1 cellular context compared by ENCODE assay signal in the genomic region with DNA sequence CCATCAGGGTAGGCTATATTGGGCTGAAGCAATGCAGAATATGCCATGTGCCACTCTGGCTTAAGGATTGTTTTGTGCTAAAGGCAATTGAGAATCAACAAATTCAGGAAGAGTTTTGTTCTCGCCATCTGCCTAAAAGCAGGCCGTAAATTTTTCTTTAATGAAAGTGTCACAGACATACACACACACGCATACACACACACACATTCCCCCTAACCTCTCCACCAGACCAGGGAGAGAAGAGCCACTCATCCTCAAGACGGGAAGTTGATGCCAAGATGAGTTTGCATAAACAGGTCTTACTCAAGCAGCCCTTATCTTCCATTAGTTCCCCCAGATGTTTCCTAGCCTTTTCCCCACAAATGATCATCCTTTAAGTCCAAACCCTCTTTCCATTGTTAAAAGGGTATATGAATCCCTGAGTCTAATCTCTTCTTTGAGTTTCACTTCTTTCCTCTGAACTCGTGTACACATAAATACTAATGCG.
TF ChIP-seq lines count a peak whose summit lies in the region.

No MANE protein-coding gene starts in this region.

TF ChIP-seq in K562, 482 proteins besides CTCF, POLR2A, EP300 and RAD21 (continued from another document and continues in another):
- TF ChIP-seq ZNF165 (CRISPR knock-in tag; IDR thresholded peaks at IDR 0.05; ENCODE audit: borderline replicate concordance) (no peak), SMARCE1 (IDR thresholded peaks at IDR 0.05) (peak; percentile 86), IRF2 (CRISPR knock-in tag; IDR thresholded peaks at IDR 0.05) (no peak), RBM39 (optimal IDR thresholded peaks at IDR 0.05; ENCODE audit: low read depth, low read length) (no peak), PHTF2 (CRISPR knock-in tag; IDR thresholded peaks at IDR 0.05) (no peak), BCOR (IDR thresholded peaks at IDR 0.05) (no peak), GATA2 (CRISPR knock-in tag; IDR thresholded peaks at IDR 0.05) (no peak; the same call in 1 of the 2 replicates), ZNF239 (CRISPR knock-in tag; IDR thresholded peaks at IDR 0.05) (no peak), TAF9B (IDR thresholded peaks at IDR 0.05; ENCODE audit: partially characterized antibody) (no peak), RFX5 (IDR thresholded peaks at IDR 0.05; ENCODE audit: low read depth, low read length) (no peak), ZFX (CRISPR knock-in tag; IDR thresholded peaks at IDR 0.05) (no peak), CBFA2T2 (conservative IDR thresholded peaks at IDR 0.05) (peak; percentile 69; the same call in 1 of the 2 replicates), BRCA1 (IDR thresholded peaks at IDR 0.05) (no peak), BRCA1 (CRISPR knock-in tag; IDR thresholded peaks at IDR 0.05) (no peak), KAT7 (CRISPR knock-in tag; IDR thresholded peaks at IDR 0.05; ENCODE audit: borderline replicate concordance) (no peak), ZNF444 (CRISPR knock-in tag; IDR thresholded peaks at IDR 0.05) (no peak), POLR2G (IDR thresholded peaks at IDR 0.05; ENCODE audit: low read depth, low read length) (no peak), RBM14 (IDR thresholded peaks at IDR 0.05; ENCODE audit: borderline replicate concordance, insufficient read depth, low read depth, low read length) (no peak), SIN3B (IDR thresholded peaks at IDR 0.05; ENCODE audit: low read depth) (no peak), CXXC5 (CRISPR knock-in tag; IDR thresholded peaks at IDR 0.05) (peak; percentile 53), ZNF561 (CRISPR knock-in tag; conservative IDR thresholded peaks at IDR 0.05) (no peak), DMBX1 (CRISPR knock-in tag; IDR thresholded peaks at IDR 0.05; ENCODE audit: borderline replicate concordance) (no peak), SMARCA5 (IDR thresholded peaks at IDR 0.05) (no peak; the same call in 1 of the 2 replicates), BCL6 (CRISPR knock-in tag; IDR thresholded peaks at IDR 0.05) (no peak), RBM15 (IDR thresholded peaks at IDR 0.05; ENCODE audit: insufficient read depth, low read length) (no peak), CREBBP (IDR thresholded peaks at IDR 0.05; ENCODE audit: low read depth, low read length) (no peak), ZNF584 (CRISPR knock-in tag; IDR thresholded peaks at IDR 0.05; ENCODE audit: low read depth) (no peak), HMGN3 (IDR thresholded peaks at IDR 0.05; ENCODE audit: borderline replicate concordance, extremely low read depth, insufficient read length, low read depth, low read length) (no peak), ETV1 (tag; conservative IDR thresholded peaks at IDR 0.05; ENCODE audit: low read depth) (peak; percentile 42)
- TF ChIP-seq, protein P1, sequence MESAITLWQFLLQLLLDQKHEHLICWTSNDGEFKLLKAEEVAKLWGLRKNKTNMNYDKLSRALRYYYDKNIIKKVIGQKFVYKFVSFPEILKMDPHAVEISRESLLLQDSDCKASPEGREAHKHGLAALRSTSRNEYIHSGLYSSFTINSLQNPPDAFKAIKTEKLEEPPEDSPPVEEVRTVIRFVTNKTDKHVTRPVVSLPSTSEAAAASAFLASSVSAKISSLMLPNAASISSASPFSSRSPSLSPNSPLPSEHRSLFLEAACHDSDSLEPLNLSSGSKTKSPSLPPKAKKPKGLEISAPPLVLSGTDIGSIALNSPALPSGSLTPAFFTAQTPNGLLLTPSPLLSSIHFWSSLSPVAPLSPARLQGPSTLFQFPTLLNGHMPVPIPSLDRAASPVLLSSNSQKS (CRISPR knock-in tag; IDR thresholded peaks at IDR 0.05): no peak
- TF ChIP-seq, protein P2, sequence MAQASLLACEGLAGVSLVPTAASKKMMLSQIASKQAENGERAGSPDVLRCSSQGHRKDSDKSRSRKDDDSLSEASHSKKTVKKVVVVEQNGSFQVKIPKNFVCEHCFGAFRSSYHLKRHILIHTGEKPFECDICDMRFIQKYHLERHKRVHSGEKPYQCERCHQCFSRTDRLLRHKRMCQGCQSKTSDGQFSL (CRISPR knock-in tag; IDR thresholded peaks at IDR 0.05): no peak
- TF ChIP-seq, protein P2 (tag; IDR thresholded peaks at IDR 0.05): peak in 1 of 2 experiments; percentile 76; a peak in 1 of 4 replicates
- TF ChIP-seq, protein P3, sequence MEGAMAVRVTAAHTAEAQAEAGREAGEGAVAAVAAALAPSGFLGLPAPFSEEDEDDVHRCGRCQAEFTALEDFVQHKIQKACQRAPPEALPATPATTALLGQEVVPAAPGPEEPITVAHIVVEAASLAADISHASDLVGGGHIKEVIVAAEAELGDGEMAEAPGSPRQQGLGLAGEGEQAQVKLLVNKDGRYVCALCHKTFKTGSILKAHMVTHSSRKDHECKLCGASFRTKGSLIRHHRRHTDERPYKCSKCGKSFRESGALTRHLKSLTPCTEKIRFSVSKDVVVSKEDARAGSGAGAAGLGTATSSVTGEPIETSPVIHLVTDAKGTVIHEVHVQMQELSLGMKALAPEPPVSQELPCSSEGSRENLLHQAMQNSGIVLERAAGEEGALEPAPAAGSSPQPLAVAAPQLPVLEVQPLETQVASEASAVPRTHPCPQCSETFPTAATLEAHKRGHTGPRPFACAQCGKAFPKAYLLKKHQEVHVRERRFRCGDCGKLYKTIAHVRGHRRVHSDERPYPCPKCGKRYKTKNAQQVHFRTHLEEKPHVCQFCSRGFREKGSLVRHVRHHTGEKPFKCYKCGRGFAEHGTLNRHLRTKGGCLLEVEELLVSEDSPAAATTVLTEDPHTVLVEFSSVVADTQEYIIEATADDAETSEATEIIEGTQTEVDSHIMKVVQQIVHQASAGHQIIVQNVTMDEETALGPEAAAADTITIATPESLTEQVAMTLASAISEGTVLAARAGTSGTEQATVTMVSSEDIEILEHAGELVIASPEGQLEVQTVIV (CRISPR knock-in tag; IDR thresholded peaks at IDR 0.05; ENCODE audit: borderline replicate concordance): no peak
- TF ChIP-seq, protein P4, sequence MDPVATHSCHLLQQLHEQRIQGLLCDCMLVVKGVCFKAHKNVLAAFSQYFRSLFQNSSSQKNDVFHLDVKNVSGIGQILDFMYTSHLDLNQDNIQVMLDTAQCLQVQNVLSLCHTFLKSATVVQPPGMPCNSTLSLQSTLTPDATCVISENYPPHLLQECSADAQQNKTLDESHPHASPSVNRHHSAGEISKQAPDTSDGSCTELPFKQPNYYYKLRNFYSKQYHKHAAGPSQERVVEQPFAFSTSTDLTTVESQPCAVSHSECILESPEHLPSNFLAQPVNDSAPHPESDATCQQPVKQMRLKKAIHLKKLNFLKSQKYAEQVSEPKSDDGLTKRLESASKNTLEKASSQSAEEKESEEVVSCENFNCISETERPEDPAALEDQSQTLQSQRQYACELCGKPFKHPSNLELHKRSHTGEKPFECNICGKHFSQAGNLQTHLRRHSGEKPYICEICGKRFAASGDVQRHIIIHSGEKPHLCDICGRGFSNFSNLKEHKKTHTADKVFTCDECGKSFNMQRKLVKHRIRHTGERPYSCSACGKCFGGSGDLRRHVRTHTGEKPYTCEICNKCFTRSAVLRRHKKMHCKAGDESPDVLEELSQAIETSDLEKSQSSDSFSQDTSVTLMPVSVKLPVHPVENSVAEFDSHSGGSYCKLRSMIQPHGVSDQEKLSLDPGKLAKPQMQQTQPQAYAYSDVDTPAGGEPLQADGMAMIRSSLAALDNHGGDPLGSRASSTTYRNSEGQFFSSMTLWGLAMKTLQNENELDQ (CRISPR knock-in tag; IDR thresholded peaks at IDR 0.05; ENCODE audit: borderline replicate concordance): no peak
- TF ChIP-seq, protein P5, sequence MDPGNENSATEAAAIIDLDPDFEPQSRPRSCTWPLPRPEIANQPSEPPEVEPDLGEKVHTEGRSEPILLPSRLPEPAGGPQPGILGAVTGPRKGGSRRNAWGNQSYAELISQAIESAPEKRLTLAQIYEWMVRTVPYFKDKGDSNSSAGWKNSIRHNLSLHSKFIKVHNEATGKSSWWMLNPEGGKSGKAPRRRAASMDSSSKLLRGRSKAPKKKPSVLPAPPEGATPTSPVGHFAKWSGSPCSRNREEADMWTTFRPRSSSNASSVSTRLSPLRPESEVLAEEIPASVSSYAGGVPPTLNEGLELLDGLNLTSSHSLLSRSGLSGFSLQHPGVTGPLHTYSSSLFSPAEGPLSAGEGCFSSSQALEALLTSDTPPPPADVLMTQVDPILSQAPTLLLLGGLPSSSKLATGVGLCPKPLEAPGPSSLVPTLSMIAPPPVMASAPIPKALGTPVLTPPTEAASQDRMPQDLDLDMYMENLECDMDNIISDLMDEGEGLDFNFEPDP (CRISPR knock-in tag; IDR thresholded peaks at IDR 0.05): no peak
- TF ChIP-seq, protein P6, sequence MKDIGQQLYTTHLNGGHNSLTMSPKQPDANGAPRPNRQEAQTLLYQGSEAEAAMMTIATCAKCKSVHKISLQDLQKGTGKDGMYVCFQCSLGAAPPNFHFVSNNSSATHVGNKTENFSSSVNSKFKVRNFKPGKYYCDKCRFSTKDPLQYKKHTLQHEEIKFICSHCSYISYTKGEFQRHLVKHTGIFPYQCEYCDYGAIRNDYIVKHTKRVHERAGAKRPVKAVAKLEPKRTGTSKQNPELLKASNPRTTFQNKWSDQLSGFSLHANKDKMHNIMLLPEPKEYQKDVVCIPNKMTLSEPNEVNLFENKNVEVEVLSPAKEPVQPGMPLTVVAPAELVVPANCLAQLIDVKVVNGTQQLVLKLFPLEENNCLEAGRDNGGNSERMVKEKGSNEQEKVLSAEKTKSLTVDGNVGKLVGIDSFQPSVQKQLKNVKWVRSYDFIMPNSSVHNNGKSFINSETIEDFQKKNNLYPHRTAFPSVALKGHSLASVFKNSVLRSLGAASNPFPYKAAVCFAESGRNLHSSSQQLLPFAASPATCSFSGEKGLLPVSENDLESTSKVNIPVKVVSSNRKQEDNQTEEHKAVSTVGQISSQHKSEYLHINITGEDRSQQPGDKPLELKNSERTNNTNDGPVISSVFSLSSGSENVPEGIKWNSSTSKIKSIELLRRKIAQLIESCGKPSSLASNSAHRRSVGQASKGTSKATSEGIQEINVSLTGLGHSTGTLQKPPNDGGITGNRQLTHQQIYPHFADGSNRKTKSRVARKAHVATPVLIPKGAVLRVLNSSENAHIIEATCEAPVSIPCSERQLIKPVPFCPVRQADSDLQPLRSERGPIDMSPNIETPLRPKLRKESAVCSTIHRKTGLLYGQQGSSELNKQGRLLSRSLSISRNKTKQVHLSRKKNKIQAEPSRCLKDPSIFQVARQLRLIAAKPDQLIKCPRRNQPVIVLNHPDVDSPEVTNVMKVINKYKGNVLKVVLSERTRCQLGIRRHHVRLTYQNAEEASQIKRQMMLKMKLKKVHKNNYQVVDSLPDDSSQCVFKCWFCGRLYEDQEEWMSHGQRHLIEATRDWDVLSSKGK (CRISPR knock-in tag; IDR thresholded peaks at IDR 0.05): no peak
- TF ChIP-seq, protein P7, sequence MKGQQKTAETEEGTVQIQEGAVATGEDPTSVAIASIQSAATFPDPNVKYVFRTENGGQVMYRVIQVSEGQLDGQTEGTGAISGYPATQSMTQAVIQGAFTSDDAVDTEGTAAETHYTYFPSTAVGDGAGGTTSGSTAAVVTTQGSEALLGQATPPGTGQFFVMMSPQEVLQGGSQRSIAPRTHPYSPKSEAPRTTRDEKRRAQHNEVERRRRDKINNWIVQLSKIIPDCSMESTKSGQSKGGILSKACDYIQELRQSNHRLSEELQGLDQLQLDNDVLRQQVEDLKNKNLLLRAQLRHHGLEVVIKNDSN (CRISPR knock-in tag; IDR thresholded peaks at IDR 0.05): no peak
- TF ChIP-seq, protein P8, sequence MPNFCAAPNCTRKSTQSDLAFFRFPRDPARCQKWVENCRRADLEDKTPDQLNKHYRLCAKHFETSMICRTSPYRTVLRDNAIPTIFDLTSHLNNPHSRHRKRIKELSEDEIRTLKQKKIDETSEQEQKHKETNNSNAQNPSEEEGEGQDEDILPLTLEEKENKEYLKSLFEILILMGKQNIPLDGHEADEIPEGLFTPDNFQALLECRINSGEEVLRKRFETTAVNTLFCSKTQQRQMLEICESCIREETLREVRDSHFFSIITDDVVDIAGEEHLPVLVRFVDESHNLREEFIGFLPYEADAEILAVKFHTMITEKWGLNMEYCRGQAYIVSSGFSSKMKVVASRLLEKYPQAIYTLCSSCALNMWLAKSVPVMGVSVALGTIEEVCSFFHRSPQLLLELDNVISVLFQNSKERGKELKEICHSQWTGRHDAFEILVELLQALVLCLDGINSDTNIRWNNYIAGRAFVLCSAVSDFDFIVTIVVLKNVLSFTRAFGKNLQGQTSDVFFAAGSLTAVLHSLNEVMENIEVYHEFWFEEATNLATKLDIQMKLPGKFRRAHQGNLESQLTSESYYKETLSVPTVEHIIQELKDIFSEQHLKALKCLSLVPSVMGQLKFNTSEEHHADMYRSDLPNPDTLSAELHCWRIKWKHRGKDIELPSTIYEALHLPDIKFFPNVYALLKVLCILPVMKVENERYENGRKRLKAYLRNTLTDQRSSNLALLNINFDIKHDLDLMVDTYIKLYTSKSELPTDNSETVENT (CRISPR knock-in tag; IDR thresholded peaks at IDR 0.05): no peak
- TF ChIP-seq, protein P9, sequence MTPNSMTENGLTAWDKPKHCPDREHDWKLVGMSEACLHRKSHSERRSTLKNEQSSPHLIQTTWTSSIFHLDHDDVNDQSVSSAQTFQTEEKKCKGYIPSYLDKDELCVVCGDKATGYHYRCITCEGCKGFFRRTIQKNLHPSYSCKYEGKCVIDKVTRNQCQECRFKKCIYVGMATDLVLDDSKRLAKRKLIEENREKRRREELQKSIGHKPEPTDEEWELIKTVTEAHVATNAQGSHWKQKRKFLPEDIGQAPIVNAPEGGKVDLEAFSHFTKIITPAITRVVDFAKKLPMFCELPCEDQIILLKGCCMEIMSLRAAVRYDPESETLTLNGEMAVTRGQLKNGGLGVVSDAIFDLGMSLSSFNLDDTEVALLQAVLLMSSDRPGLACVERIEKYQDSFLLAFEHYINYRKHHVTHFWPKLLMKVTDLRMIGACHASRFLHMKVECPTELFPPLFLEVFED (CRISPR knock-in tag; conservative IDR thresholded peaks at IDR 0.05): no peak
- TF ChIP-seq, protein P10, sequence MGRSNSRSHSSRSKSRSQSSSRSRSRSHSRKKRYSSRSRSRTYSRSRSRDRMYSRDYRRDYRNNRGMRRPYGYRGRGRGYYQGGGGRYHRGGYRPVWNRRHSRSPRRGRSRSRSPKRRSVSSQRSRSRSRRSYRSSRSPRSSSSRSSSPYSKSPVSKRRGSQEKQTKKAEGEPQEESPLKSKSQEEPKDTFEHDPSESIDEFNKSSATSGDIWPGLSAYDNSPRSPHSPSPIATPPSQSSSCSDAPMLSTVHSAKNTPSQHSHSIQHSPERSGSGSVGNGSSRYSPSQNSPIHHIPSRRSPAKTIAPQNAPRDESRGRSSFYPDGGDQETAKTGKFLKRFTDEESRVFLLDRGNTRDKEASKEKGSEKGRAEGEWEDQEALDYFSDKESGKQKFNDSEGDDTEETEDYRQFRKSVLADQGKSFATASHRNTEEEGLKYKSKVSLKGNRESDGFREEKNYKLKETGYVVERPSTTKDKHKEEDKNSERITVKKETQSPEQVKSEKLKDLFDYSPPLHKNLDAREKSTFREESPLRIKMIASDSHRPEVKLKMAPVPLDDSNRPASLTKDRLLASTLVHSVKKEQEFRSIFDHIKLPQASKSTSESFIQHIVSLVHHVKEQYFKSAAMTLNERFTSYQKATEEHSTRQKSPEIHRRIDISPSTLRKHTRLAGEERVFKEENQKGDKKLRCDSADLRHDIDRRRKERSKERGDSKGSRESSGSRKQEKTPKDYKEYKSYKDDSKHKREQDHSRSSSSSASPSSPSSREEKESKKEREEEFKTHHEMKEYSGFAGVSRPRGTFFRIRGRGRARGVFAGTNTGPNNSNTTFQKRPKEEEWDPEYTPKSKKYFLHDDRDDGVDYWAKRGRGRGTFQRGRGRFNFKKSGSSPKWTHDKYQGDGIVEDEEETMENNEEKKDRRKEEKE (IDR thresholded peaks at IDR 0.05; ENCODE audit: borderline replicate concordance in 1 of 2, control insufficient read depth in 1 of 2, low read depth in 2 of 2, low read length in 1 of 2): no peak
